16 cellular contexts compared by ENCODE assay signal in the genomic region with DNA sequence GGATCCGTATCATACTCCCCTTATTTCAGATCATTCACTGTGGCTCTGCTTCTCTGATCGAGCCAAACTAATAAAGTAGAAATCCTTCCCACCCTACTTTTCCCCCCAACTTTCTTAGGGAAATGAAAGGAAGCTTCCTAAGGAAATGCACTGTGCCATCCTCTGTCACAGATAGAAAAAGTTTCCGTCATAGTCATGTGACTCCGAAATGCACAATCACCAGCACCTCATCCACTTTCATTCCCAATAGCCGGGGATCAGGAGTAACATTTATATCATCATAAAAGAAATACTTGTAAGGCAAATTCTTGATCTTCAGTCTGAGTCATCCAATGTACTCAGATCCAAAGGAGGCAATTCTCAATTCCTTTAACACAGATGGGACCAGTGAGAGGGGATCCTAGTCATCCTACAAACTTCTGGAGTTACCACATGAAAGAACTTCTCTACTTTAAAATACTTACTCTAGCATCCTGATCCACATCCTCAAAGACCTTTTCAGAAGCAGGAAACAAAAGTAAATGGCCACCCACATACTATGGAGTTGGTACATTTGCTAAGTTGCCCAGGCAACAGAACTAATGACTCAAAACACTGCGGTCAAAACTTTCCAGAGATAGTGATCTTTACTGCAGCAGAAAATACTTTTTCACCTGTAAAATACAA.
DNase-seq lines count a peak whose midpoint lies in the region; ATAC-seq and TF ChIP-seq lines count a peak whose summit lies in the region.
"Had no signal": no experiment of that assay in that cellular context is flagged by ENCODE, and none has a peak within 500 bp of the region (broad histone marks: within the 10 kb centered on the region; RNA-seq: fewer than 3 reads in every experiment).

No MANE protein-coding gene starts in this region.

- H3K4me1 ChIP-seq in adipocyte (ENCODE audit: control insufficient read depth, insufficient read depth, low read length) (no peaks in the 10 kb centered on the region), gastroesophageal sphincter (no peaks in the 10 kb centered on the region)
- H3K4me1 ChIP-seq: Peyer's patch, transverse colon had no signal

- DNase-seq in ELR (ENCODE audit: low read depth) (peak; percentile 81), adipocyte (ENCODE audit: low read depth) (peak; percentile 56), kidney glomerular epithelial cell (lab: John Stamatoyannopoulos, UW) (peak; percentile 8), UCSD-AML1 (lab: John Stamatoyannopoulos, UW; ENCODE audit: unreplicated experiment) (no peak), NCI-H1694 (lab: John Stamatoyannopoulos, UW) (no peak), retina (no peak)
- DNase-seq: activated CD4-positive, CD25-positive, alpha-beta regulatory T cell; activated gamma-delta T cell treated with Interleukin-2 at 50 U/mL for 16 hours; DMS153; effector memory CD8-positive, alpha-beta T cell; H9; NCI-H187 treated with DMSO at 0.1 percent for 48 hours; Peyer's patch; transverse colon had no signal

- H3K9ac ChIP-seq in adipocyte (ENCODE audit: low read length): no peak overlapping the region

- no peak overlapping the region for H3K27ac ChIP-seq in gastroesophageal sphincter
- H3K27ac ChIP-seq: Peyer's patch, transverse colon had no signal

- TF ChIP-seq EP300 in gastroesophageal sphincter (IDR thresholded peaks at IDR 0.05): no peak

- H3K27me3 ChIP-seq in adipocyte (replicated peaks; ENCODE audit: control insufficient read depth, insufficient read depth, low read length) (peaks cover 5% of the 10 kb centered on the region), gastroesophageal sphincter (peaks cover 8% of the 10 kb centered on the region)
- H3K27me3 ChIP-seq: Peyer's patch, transverse colon had no signal

- H3K4me3 ChIP-seq in adipocyte (ENCODE audit: low read length): no peak overlapping the region
- H3K4me3 ChIP-seq in gastroesophageal sphincter: no peak overlapping the region
- H3K4me3 ChIP-seq: Peyer's patch, transverse colon had no signal

- ATAC-seq in HG03469 (IDR thresholded peaks at IDR 0.05; ENCODE audit: unreplicated experiment) (peak; percentile 74), gastroesophageal sphincter (no peak)
- ATAC-seq: effector memory CD8-positive, alpha-beta T cell had no signal

- 84 to 97% methylated on average over 6 of the region's 6 CpGs for WGBS in gastroesophageal sphincter (ENCODE audit: low coverage in 1 of 2), 2 donors

- H3K9me3 ChIP-seq in adipocyte (ENCODE audit: control insufficient read depth, low read length) (no peaks in the 10 kb centered on the region), gastroesophageal sphincter (no peaks in the 10 kb centered on the region)
- H3K9me3 ChIP-seq: Peyer's patch, transverse colon had no signal

- TF ChIP-seq CTCF in gastroesophageal sphincter (IDR thresholded peaks at IDR 0.05): no peak

- H3K36me3 ChIP-seq in adipocyte (ENCODE audit: control insufficient read depth, insufficient read depth, low read length, severe bottlenecking) (no peaks in the 10 kb centered on the region), gastroesophageal sphincter (no peaks in the 10 kb centered on the region)
- H3K36me3 ChIP-seq: Peyer's patch, transverse colon had no signal

- no peak for TF ChIP-seq POLR2A in gastroesophageal sphincter (IDR thresholded peaks at IDR 0.05)

Comparison
In these comparisons a context has a peak if more than half of its experiments do, and no peak if none do; other contexts are left out.
1. DNase-seq: peak in ELR (single experiment), adipocyte (single experiment) and kidney glomerular epithelial cell (single experiment); none in UCSD-AML1 (single experiment), NCI-H1694 (single experiment) and retina (single experiment).